22 cellular contexts compared by ENCODE assay signal in the genomic region with DNA sequence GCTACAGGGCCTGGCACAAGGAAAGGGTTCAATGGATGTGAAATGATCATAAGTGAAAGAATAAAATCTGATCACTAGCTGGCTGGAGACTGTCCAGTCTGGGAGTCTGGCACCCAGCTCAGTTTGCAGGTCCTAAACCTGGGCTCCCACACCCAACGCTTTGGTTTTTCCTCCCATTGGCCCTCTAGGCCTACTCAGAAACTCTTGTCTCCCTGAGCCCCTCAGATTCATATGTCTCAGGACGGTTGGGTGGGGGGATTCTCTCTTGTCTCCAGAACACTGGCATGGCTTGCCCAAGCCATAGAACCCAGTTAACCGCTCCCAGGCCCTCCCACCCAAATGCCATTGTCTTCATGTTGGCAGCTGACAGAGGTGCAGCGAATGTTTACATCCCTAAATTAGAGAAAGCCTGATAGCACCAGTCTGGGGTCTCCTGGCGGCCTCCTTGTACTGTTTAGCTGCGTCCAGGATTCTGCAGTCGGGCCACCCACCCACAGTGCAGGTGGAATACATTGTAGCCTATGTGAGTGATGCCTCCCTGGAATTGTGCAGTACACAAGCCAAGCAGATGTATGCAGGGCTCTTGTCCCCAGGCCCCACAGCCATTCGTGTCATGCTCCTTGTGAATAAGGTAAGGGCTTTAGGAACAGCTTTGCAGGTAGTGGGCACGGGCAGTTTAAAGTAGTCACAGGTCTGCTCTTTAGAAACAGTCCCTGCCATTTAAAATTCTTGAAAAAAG.
"Had no signal": no experiment of that assay in that cellular context is flagged by ENCODE, and none has a peak within 500 bp of the region (broad histone marks: within the 10 kb centered on the region; RNA-seq: fewer than 3 reads in every experiment).

No MANE protein-coding gene starts in this region.

- H3K27me3 ChIP-seq: adrenal gland, body of pancreas, heart left ventricle, right lobe of liver had no signal

- DNase-seq: activated CD4-positive, alpha-beta memory T cell treated with anti-CD3 and anti-CD28 coated beads for 36 hours; activated CD4-positive, alpha-beta T cell treated with anti-CD3 and anti-CD28 coated beads, Interleukin-2, amount 10 ng/mL, durations not matched to agents 24 days and 14 days; activated naive CD4-positive, alpha-beta T cell treated with anti-CD3 and anti-CD28 coated beads for 36 hours; activated naive CD8-positive, alpha-beta T cell treated with anti-CD3 and anti-CD28 coated beads for 36 hours; activated T-cell treated with anti-CD3 and anti-CD28 coated beads for 4 hours; activated T-cell treated with anti-CD3 and anti-CD28 coated beads, Interleukin-2, amount 50 U/mL, for 72 hours; aorta; body of pancreas; foreskin keratinocyte; hypothalamus; immature natural killer cell; lower lobe of right lung; mesenchymal stem cell; nucleus accumbens; stimulated activated CD4-positive, alpha-beta T cell treated with anti-CD3 and anti-CD28 coated beads, Interleukin-4, amount 100 ng/mL, for 1 hour had no signal

- H3K4me3 ChIP-seq: adrenal gland, body of pancreas, esophagus muscularis mucosa, heart left ventricle, lower lobe of right lung, right lobe of liver, thoracic aorta had no signal

- H3K4me1 ChIP-seq: adrenal gland, foreskin keratinocyte, right lobe of liver had no signal

- H3K27ac ChIP-seq: adrenal gland, body of pancreas, esophagus muscularis mucosa, foreskin keratinocyte, lower lobe of right lung, right lobe of liver, thoracic aorta had no signal

- ATAC-seq: activated T-cell treated with anti-CD3 and anti-CD28 coated beads, Interleukin-2, amount 50 U/mL, for 72 hours; body of pancreas; foreskin keratinocyte; heart left ventricle; lower lobe of right lung; naive thymus-derived CD8-positive, alpha-beta T cell; right lobe of liver; stimulated activated effector memory CD8-positive, alpha-beta T cell treated with anti-CD3 and anti-CD28 coated beads, Interleukin-12 subunit alpha, Interleukin-12 subunit beta, amount 100 ng/mL, for 72 hours had no signal

- H3K9me3 ChIP-seq: adrenal gland, body of pancreas, esophagus muscularis mucosa, heart left ventricle, lower lobe of right lung, right lobe of liver, thoracic aorta had no signal

- H3K36me3 ChIP-seq: adrenal gland, esophagus muscularis mucosa, heart left ventricle, lower lobe of right lung, right lobe of liver, thoracic aorta had no signal
